8 cellular contexts compared by ENCODE assay signal in genomic region chr2:26033270-26033768, GRCh38. TPM values are rescaled to one million over a fixed set of nuclear protein-coding genes. Genes with fewer than 3 reads are reported as not detected.
DNase-seq lines count a peak whose midpoint lies in the region; ATAC-seq, FAIRE-seq and TF ChIP-seq lines count a peak whose summit lies in the region.

No MANE protein-coding gene starts in this region.

- dilution Hi-C loops in keratinocyte (cut with MboI; ENCODE audit: extremely low pct_ligation_motif_present, low sequenced_read_pairs) = no loop called here

- H3K4me2 ChIP-seq in GM23248 (ENCODE audit: unreplicated experiment) (peak overlapping the region; percentile 91), keratinocyte (ENCODE audit: control insufficient read depth, extremely low read depth, insufficient read depth, low read depth, low read length) (peak overlapping the region; percentile 93)

- H3K9ac ChIP-seq in GM23248 = peak overlapping the region; percentile 91
- H3K9ac ChIP-seq in keratinocyte (ENCODE audit: control insufficient read depth, extremely low read depth, insufficient read depth, low read length) = peak overlapping the region; percentile 98

- H3K36me3 ChIP-seq in GM23248 (ENCODE audit: low read depth) = no peaks in the 10 kb centered on the region
- peaks cover 3 to 8% of the 10 kb centered on the region in 2 experiments for H3K36me3 ChIP-seq in keratinocyte (ENCODE audit: control insufficient read depth in 2 of 2, extremely low read depth in 1 of 2, insufficient read depth in 2 of 2, low read length in 2 of 2)
- peaks cover 0 to 19% (median 0%) of the 10 kb centered on the region in 6 donors for H3K36me3 ChIP-seq in spleen

- WGBS in GM23248 (ENCODE audit: low coverage in 1 of 2, low lambda C conversion rate in 2 of 2, missing lambda C conversion rate in 2 of 2), 2 experiments = 1% methylated on average over 32 of the region's 32 CpGs
- 0% methylated on average over 4 to 32 of the region's 32 CpGs for WGBS in spleen, 5 donors

- no peak for FAIRE-seq in keratinocyte (lab: Jason Lieb, UNC)

- peaks cover 55% of the 10 kb centered on the region for H3K79me2 ChIP-seq in GM23248 (ENCODE audit: insufficient read depth)
- H3K79me2 ChIP-seq in keratinocyte (ENCODE audit: control insufficient read depth, insufficient read depth, low read length) = peaks cover 46% of the 10 kb centered on the region

- H3F3A ChIP-seq in GM23248 (ENCODE audit: insufficient read depth) = peaks cover 16% of the 10 kb centered on the region; the same call in 1 of the 2 replicates

- H3K27me3 ChIP-seq in GM23248 (replicated peaks; ENCODE audit: insufficient read depth) (no peaks in the 10 kb centered on the region), keratinocyte (ENCODE audit: control insufficient read depth, extremely low read depth, insufficient read depth, low read length) (no peaks in the 10 kb centered on the region), spleen (replicated peaks in 1 of 7) (no peaks in the 10 kb centered on the region)

- ATAC-seq in GM18858 (IDR thresholded peaks at IDR 0.05; ENCODE audit: unreplicated experiment) = no peak

- peak overlapping the region; percentile 97 for H2AFZ ChIP-seq in GM23248
- peak overlapping the region; percentile 80 for H2AFZ ChIP-seq in keratinocyte (ENCODE audit: control insufficient read depth, low read length)

- peaks cover 16% of the 10 kb centered on the region for H4K20me1 ChIP-seq in GM23248 (ENCODE audit: insufficient read depth)
- peaks cover 21% of the 10 kb centered on the region for H4K20me1 ChIP-seq in keratinocyte (ENCODE audit: control insufficient read depth, extremely low read depth, insufficient read depth, low read length)

- H3K4me1 ChIP-seq in GM23248 (ENCODE audit: insufficient read depth) (peaks cover 16% of the 10 kb centered on the region), keratinocyte (ENCODE audit: control insufficient read depth, extremely low read depth, insufficient read depth, low read length) (peaks cover 15% of the 10 kb centered on the region), spleen (peaks cover 16 to 53% (median 41%) of the 10 kb centered on the region in 6 donors)

- H3K4me3 ChIP-seq in GM23248 (peak overlapping the region; percentile 90), cardiac fibroblast (replicated peaks in 1 of 2; ENCODE audit: low read depth in 2 of 2, low read length in 2 of 2) (peak overlapping the region; percentile 93 to 99), keratinocyte (ENCODE audit: control insufficient read depth in 2 of 3, extremely low read depth in 1 of 3, insufficient read depth in 2 of 3, low read depth in 1 of 3, low read length in 3 of 3) (peak overlapping the region; percentile 80 to 87 (median 86)), spleen (peak overlapping the region; percentile 76 to 98 (median 88))

- intact Hi-C loops in spleen (cut with DNase I; ENCODE audit: low total_unique reads) = no loop called here

- TF ChIP-seq POLR2A in spleen (IDR thresholded peaks at IDR 0.05) = no peak

- H3K9me3 ChIP-seq in GM23248 (ENCODE audit: low read depth) (no peaks in the 10 kb centered on the region), keratinocyte (ENCODE audit: control insufficient read depth, low read depth, low read length) (no peaks in the 10 kb centered on the region), spleen (no peaks in the 10 kb centered on the region)

- H3K27ac ChIP-seq in GM23248 = peak overlapping the region; percentile 88
- H3K27ac ChIP-seq in keratinocyte (ENCODE audit: control insufficient read depth, insufficient read depth, low read length) = peak overlapping the region; percentile 99
- peak overlapping the region; percentile 95 to 99 (median 97) for H3K27ac ChIP-seq in spleen

- no peaks in the 10 kb centered on the region for H3K9me2 ChIP-seq in GM23248 (ENCODE audit: insufficient read depth)

- H3K9me1 ChIP-seq in keratinocyte (ENCODE audit: control insufficient read depth, extremely low read depth, insufficient read depth, low read length) = no peaks in the 10 kb centered on the region

- TF ChIP-seq CTCF in cardiac fibroblast (IDR thresholded peaks at IDR 0.05; ENCODE audit: low read depth, low read length) (no peak), keratinocyte (optimal IDR thresholded peaks at IDR 0.05 in 1 of 3, IDR thresholded peaks at IDR 0.05 in 1 of 3, conservative IDR thresholded peaks at IDR 0.05 in 1 of 3; ENCODE audit: extremely low read depth in 1 of 3, insufficient read depth in 2 of 3, low read length in 3 of 3) (no peak), spleen (IDR thresholded peaks at IDR 0.05 in 8 of 11, conservative IDR thresholded peaks at IDR 0.05 in 3 of 11) (no peak)

- DNase-seq in GDM1 (lab: John Stamatoyannopoulos, UW) (peak; percentile 52), GM23248 (peak; percentile 91), Kasumi-1 (lab: John Stamatoyannopoulos, UW) (peak; percentile 87 to 89), OCI-M1 (lab: John Stamatoyannopoulos, UW) (peak; percentile 95), cardiac fibroblast (ENCODE audit: low read depth in 2 of 2) (peak; percentile 86), keratinocyte (ENCODE audit: low read depth, low spot score) (peak; percentile 69), spleen (no peak)

- in situ Hi-C loops in GM23248 (cut with MboI) = no loop called here

RNA-seq across cellular contexts. Expression of gene RAB10, which starts 0.6 kb away (rescaled TPM):
- 86.7 and 97.4 TPM in 2 replicates for total RNA-seq in GM23248 (2014; rRNA removed; shearing (Covaris generic))
- polyA plus RNA-seq in GM23248 (2016; fragmentation: Nextera tagmentation; extraction: Ambion mirVana) (147 and 151 TPM in 2 replicates), keratinocyte (139 to 252 TPM (median 161 TPM) in 3 replicates), spleen (10 to 100 TPM; 24.4 to 42.4 (median 34.3) TPM)
- polyA plus RNA-seq in keratinocyte (2011; ENCODE audit: low read depth) = 328 TPM
- polyA plus RNA-seq in keratinocyte (2011; cell fraction: cytosol; rRNA removed) = 225 and 344 TPM in 2 replicates
- 141 and 287 TPM in 2 replicates for polyA plus RNA-seq in keratinocyte (2011; cell fraction: nucleus; rRNA removed)
- 176 and 274 TPM in 2 replicates for polyA plus RNA-seq in keratinocyte (2012; ENCODE audit: low replicate concordance)
- 27.3 to 149 TPM (median 105 TPM) in 3 replicates for polyA minus RNA-seq in keratinocyte
- 202 TPM for polyA minus RNA-seq in keratinocyte (2011; cell fraction: cytosol; rRNA and poly(A)+ RNA removed)
- 73.4 and 110 TPM in 2 replicates for polyA minus RNA-seq in keratinocyte (2011; cell fraction: nucleus; rRNA and poly(A)+ RNA removed)
- 100 to 1,000 TPM; 104 to 135 (median 123) TPM for total RNA-seq in spleen

RNA-seq across cellular contexts. Expression of gene KIF3C, which starts 51.0 kb away (rescaled TPM):
- 7.2 and 18.2 TPM in 2 replicates for total RNA-seq in GM23248 (2014; rRNA removed; shearing (Covaris generic))
- polyA plus RNA-seq in GM23248 (2016; fragmentation: Nextera tagmentation; extraction: Ambion mirVana) (7.0 and 7.5 TPM in 2 replicates), keratinocyte (6.5 to 8.4 TPM (median 7.4 TPM) in 3 replicates), spleen (under 1 TPM; 0.33 to 0.99 (median 0.49) TPM)
- polyA plus RNA-seq in keratinocyte (2011; ENCODE audit: low read depth) = 13.4 TPM
- polyA plus RNA-seq in keratinocyte (2011; cell fraction: cytosol; rRNA removed) = 7.0 and 10.3 TPM in 2 replicates
- 9.9 and 11.9 TPM in 2 replicates for polyA plus RNA-seq in keratinocyte (2011; cell fraction: nucleus; rRNA removed)
- 5.7 and 20.9 TPM in 2 replicates for polyA plus RNA-seq in keratinocyte (2012; ENCODE audit: low replicate concordance)
- 9.7 to 24.6 TPM (median 10.8 TPM) in 3 replicates for polyA minus RNA-seq in keratinocyte
- 15.9 TPM for polyA minus RNA-seq in keratinocyte (2011; cell fraction: cytosol; rRNA and poly(A)+ RNA removed)
- 10.2 and 13.2 TPM in 2 replicates for polyA minus RNA-seq in keratinocyte (2011; cell fraction: nucleus; rRNA and poly(A)+ RNA removed)
- 1 to 10 TPM; 3.0 to 6.5 (median 4.7) TPM for total RNA-seq in spleen
